In genomic region chr11:121575250-121575962, GRCh38 we compare ENCODE assay signal across 8 cellular contexts.
DNase-seq lines count a peak whose midpoint lies in the region; ATAC-seq lines count a peak whose summit lies in the region.

No MANE protein-coding gene starts in this region.

- intact Hi-C loops in Right ventricle myocardium superior (cut with DNase I) = no loop called here

- peak; percentile 16 for DNase-seq in Daoy (ENCODE audit: low read depth)
- peak; percentile 52 for DNase-seq in NCI-H146 treated with DMSO at 0.1 percent for 48 hours (lab: John Stamatoyannopoulos, UW; ENCODE audit: unreplicated experiment)
- DNase-seq in Right ventricle myocardium superior = peak; percentile 78
- DNase-seq in stimulated activated CD4-positive, alpha-beta T cell treated with anti-CD3 and anti-CD28 coated beads, Interleukin-15, amount 100 ng/mL, for 24 hours = no peak
- no peak for DNase-seq in NCI-H2081 treated with DMSO at 0.1 percent for 48 hours (lab: John Stamatoyannopoulos, UW)
- no peak for DNase-seq in mesenteric fat pad (ENCODE audit: low spot score)

- peak overlapping the region; percentile 84 for H3K27ac Mint-ChIP-seq in stimulated activated memory B cell treated with anti-CD40 and anti-IgM and Interleukin-4, amounts not matched to agents 10 μg/mL and 1 μg/mL and 100 μg/mL, for 72 hours

- H3K4me1 Mint-ChIP-seq in stimulated activated memory B cell treated with anti-CD40 and anti-IgM and Interleukin-4, amounts not matched to agents 10 μg/mL and 1 μg/mL and 100 μg/mL, for 72 hours = peaks cover 35% of the 10 kb centered on the region

- H3K4me3 Mint-ChIP-seq in stimulated activated memory B cell treated with anti-CD40 and anti-IgM and Interleukin-4, amounts not matched to agents 10 μg/mL and 1 μg/mL and 100 μg/mL, for 72 hours = peak overlapping the region; percentile 32

- peaks cover 5% of the 10 kb centered on the region for H3K9me3 Mint-ChIP-seq in stimulated activated memory B cell treated with anti-CD40 and anti-IgM and Interleukin-4, amounts not matched to agents 10 μg/mL and 1 μg/mL and 100 μg/mL, for 72 hours

- peak; percentile 60 for ATAC-seq in GM21717 (IDR thresholded peaks at IDR 0.05; ENCODE audit: unreplicated experiment)
- ATAC-seq in Right ventricle myocardium superior (ENCODE audit: poor library complexity) = peak; percentile 93
- ATAC-seq in stimulated activated memory B cell treated with anti-CD40 and anti-IgM and Interleukin-4, amounts not matched to agents 10 μg/mL and 1 μg/mL and 100 μg/mL, for 72 hours = peak; percentile 87

- H3K27me3 Mint-ChIP-seq in stimulated activated memory B cell treated with anti-CD40 and anti-IgM and Interleukin-4, amounts not matched to agents 10 μg/mL and 1 μg/mL and 100 μg/mL, for 72 hours = peaks cover 67% of the 10 kb centered on the region

- H3K36me3 Mint-ChIP-seq in stimulated activated memory B cell treated with anti-CD40 and anti-IgM and Interleukin-4, amounts not matched to agents 10 μg/mL and 1 μg/mL and 100 μg/mL, for 72 hours = peaks cover 39% of the 10 kb centered on the region

Comparison
In these comparisons a context has a peak if more than half of its experiments do, and no peak if none do; other contexts are left out.
1. DNase-seq: peak in Daoy (single experiment), NCI-H146 treated with DMSO at 0.1 percent for 48 hours (single experiment) and Right ventricle myocardium superior (single experiment); none in stimulated activated CD4-positive, alpha-beta T cell treated with anti-CD3 and anti-CD28 coated beads, Interleukin-15, amount 100 ng/mL, for 24 hours (single experiment), NCI-H2081 treated with DMSO at 0.1 percent for 48 hours (single experiment) and mesenteric fat pad (single experiment).
2. Peak in every context shown above with its lines, with median percentiles within 50 percentile points of each other: ATAC-seq.